Comparison of ENCODE assay signal across 1 cellular context in the genomic region with DNA sequence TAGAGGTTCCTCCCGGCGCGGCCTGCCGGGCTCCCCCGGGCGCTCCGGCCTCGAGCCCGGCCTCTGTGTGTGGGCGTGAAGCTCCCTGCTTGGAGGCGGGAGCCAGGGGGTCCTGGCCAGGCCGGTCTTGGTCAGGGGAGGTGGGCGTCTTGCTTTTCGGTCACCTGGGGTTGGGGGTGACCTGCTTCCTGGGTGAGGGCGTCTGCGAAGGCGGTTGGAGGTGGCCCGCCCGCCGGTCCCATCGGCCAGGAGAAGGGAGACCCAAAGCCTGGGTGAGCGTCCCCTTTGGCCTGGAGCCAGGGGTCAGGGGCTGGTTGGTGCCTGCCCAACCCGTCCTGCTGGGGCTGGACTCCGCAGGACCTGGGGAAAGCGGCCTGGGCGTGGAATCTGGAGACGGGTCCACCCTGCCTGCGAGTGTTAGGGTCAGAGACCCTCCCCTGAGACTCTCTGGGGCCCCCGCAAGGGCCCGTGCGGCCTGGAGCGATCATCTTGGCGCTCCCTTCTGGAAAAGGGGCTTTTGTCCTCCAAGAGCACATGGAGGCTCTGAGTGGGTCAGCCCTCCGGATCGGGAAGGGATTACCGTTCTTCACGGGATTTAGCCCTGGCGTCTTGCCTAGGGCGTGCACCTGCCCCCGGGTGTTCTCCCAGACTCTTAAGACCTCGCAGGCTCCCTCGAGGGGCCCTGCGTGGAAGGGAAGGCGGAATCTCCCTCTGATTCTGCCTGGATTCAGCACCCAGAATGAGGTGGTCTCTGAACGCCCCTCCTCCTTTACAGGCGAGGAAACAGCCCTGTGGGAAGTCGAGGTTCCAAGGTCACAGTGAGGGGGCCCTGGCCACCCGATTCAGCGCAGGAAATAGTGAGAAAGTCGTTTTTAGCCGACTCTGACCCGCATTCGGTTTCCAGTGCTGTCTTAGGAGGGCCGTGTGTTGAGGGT.
A peak's percentile ranks its signal among the peaks of the same experiment; 100 is the strongest.
TF ChIP-seq lines count a peak whose summit lies in the region.

No MANE protein-coding gene starts in this region.

TF ChIP-seq in IMR-90, 13 proteins besides CTCF, POLR2A, EP300 and RAD21:
- TF ChIP-seq RCOR1 (IDR thresholded peaks at IDR 0.05; ENCODE audit: insufficient replicate concordance, low read length): no peak
- no peak for TF ChIP-seq BHLHE40 (IDR thresholded peaks at IDR 0.05; ENCODE audit: low read depth, low read length)
- peak; percentile 78; the same call in 1 of the 2 replicates for TF ChIP-seq MXI1 (IDR thresholded peaks at IDR 0.05; ENCODE audit: borderline replicate concordance, low read depth, low read length)
